In the genomic region with DNA sequence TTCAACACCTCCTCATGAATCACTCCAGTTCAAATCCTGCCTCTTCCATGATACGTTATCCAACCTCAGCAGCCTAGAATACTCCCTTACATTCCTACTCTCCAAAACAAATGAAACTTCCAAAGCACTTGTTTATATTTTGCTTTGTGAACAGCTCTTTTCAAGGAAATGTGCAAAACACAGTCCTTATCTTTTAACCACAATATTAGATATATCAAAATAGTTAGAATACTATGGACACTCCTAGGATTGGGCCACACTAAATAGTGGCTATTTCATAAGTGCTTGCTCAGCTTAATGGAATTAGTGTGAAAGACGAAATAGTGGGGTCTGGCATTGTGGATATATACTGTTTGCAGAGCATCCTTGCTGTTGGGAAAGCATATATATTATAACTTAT, we compare ENCODE assay signal across 24 cellular contexts.
"Had no signal": no experiment of that assay in that cellular context is flagged by ENCODE, and none has a peak within 500 bp of the region (broad histone marks: within the 10 kb centered on the region; RNA-seq: fewer than 3 reads in every experiment).

No MANE protein-coding gene starts in this region.

- H3K27me3 ChIP-seq: dorsolateral prefrontal cortex, gastrocnemius medialis, neural progenitor cell, sigmoid colon, stomach, thyroid gland, vagina had no signal

- H3K36me3 Mint-ChIP-seq: naive thymus-derived CD4-positive, alpha-beta T cell; neural progenitor cell; stimulated activated effector memory CD8-positive, alpha-beta T cell treated with anti-CD3 and anti-CD28 coated beads, Interleukin-12 subunit alpha, Interleukin-12 subunit beta, amount 100 ng/mL, for 72 hours had no signal

- H3K4me1 ChIP-seq: parathyroid adenoma, sigmoid colon, stomach, thyroid gland, vagina had no signal

- H3K27me3 Mint-ChIP-seq: progenitor cell of endocrine pancreas had no signal

- H3K4me3 Mint-ChIP-seq: naive thymus-derived CD4-positive, alpha-beta T cell; nephron; neural progenitor cell; stimulated activated effector memory CD8-positive, alpha-beta T cell treated with anti-CD3 and anti-CD28 coated beads, Interleukin-12 subunit alpha, Interleukin-12 subunit beta, amount 100 ng/mL, for 72 hours had no signal

- H3K36me3 ChIP-seq: gastrocnemius medialis, neural progenitor cell, sigmoid colon, stomach, thyroid gland, vagina had no signal

- H3K4me3 ChIP-seq: dorsolateral prefrontal cortex, gastrocnemius medialis, lung, neural progenitor cell, sigmoid colon, stomach, thyroid gland, vagina had no signal

- FAIRE-seq: kidney had no signal

- H3K9me3 Mint-ChIP-seq: naive thymus-derived CD4-positive, alpha-beta T cell; nephron; neural progenitor cell had no signal

- H3K9me3 ChIP-seq: gastrocnemius medialis, sigmoid colon, stomach, thyroid gland, vagina had no signal

- H3K4me1 Mint-ChIP-seq: naive thymus-derived CD4-positive, alpha-beta T cell; neural progenitor cell; stimulated activated effector memory CD8-positive, alpha-beta T cell treated with anti-CD3 and anti-CD28 coated beads, Interleukin-12 subunit alpha, Interleukin-12 subunit beta, amount 100 ng/mL, for 72 hours had no signal

- H3K27ac ChIP-seq: dorsolateral prefrontal cortex, epithelial cell of prostate, gastrocnemius medialis, neural progenitor cell, parathyroid adenoma, sigmoid colon, stomach, thyroid gland, vagina had no signal

- DNase-seq: cortex of kidney; dorsolateral prefrontal cortex; effector CD4-positive, alpha-beta T cell; foreskin fibroblast; gastrocnemius medialis; head of caudate nucleus; kidney; mesendoderm; midbrain; naive thymus-derived CD4-positive, alpha-beta T cell; sigmoid colon; stimulated activated CD4-positive, alpha-beta T cell treated with anti-CD3 and anti-CD28 coated beads, Interleukin-2, amount 100 ng/mL, for 24 hours; stimulated activated CD4-positive, alpha-beta T cell treated with anti-CD3 and anti-CD28 coated beads, Interleukin-4, amount 100 ng/mL, for 24 hours; stimulated activated naive CD4-positive, alpha-beta T cell treated with Interleukin-2 at 50 U/mL for 16 hours; stomach; thyroid gland had no signal

- H3K27ac Mint-ChIP-seq: naive thymus-derived CD4-positive, alpha-beta T cell; nephron; neural progenitor cell; progenitor cell of endocrine pancreas; stimulated activated effector memory CD8-positive, alpha-beta T cell treated with anti-CD3 and anti-CD28 coated beads, Interleukin-12 subunit alpha, Interleukin-12 subunit beta, amount 100 ng/mL, for 72 hours had no signal
